ENCODE assay signal across 7 cellular contexts in genomic region chr9:133359420-133360175, GRCh38. TPM values are rescaled to one million over a fixed set of nuclear protein-coding genes. Genes with fewer than 3 reads are reported as not detected.
DNase-seq lines count a peak whose midpoint lies in the region; TF ChIP-seq lines count a peak whose summit lies in the region.
"Had no signal": no experiment of that assay in that cellular context is flagged by ENCODE, and none has a peak within 500 bp of the region (broad histone marks: within the 10 kb centered on the region; RNA-seq: fewer than 3 reads in every experiment).

No MANE protein-coding gene starts in this region.

- no peak overlapping the region for H3K4me3 ChIP-seq in HEK293 (ENCODE audit: low read depth, low read length)
- H3K4me3 ChIP-seq in choroid plexus epithelial cell (ENCODE audit: low read depth, low read length), result no peak overlapping the region
- H3K4me3 ChIP-seq: upper lobe of left lung had no signal

- no peak overlapping the region for H3K27ac ChIP-seq in HEK293 (ENCODE audit: extremely low read depth, low read depth, low read length)
- H3K27ac ChIP-seq: upper lobe of left lung had no signal

- CTCF ChIA-PET in HEK293 (lab: Yijun Ruan, JAX), result interaction anchor here (0.7 to 1.8 kb wide), 12 partner anchors 9 to 965 kb away, joined by 3 to 8 read pairs (median 4); no protein-coding TSS in a partner anchor

- POLR2A ChIA-PET in HEK293 (lab: Yijun Ruan, JAX), result interaction anchor here (0.6 to 6.6 kb wide), 7 partner anchors 11 to 607 kb away, joined by 3 to 89 read pairs (median 3); partner anchors contain the start of genes MED22 and RPL7A

- peaks cover 3 to 74% of the 10 kb centered on the region in 2 experiments; a peak in 2 of 3 replicates for H3K36me3 ChIP-seq in HEK293 (ENCODE audit: control insufficient read depth in 2 of 2, insufficient read depth in 1 of 2, low read length in 2 of 2)

- H3K9me3 ChIP-seq in HEK293 (ENCODE audit: control insufficient read depth, insufficient read depth, low read depth, low read length), result no peaks in the 10 kb centered on the region
- H3K9me3 ChIP-seq: upper lobe of left lung had no signal

- DNase-seq in A172 (ENCODE audit: low spot score) (peak; percentile 37), choroid plexus epithelial cell (ENCODE audit: low read depth) (no peak), kidney glomerular epithelial cell (lab: John Stamatoyannopoulos, UW) (no peak), NAMALWA (ENCODE audit: low spot score) (no peak), pons (ENCODE audit: low spot score) (no peak)

- H3K4me1 ChIP-seq in HEK293 (ENCODE audit: control insufficient read depth, insufficient read depth, low read length), result no peaks in the 10 kb centered on the region

- peak; percentile 84 for TF ChIP-seq CTCF in HEK293 (tag by site-specific recombination; IDR thresholded peaks at IDR 0.05)
- peak; percentile 48 for TF ChIP-seq CTCF in choroid plexus epithelial cell (conservative IDR thresholded peaks at IDR 0.05; ENCODE audit: low read depth, low read length)

TF ChIP-seq in HEK293, 187 proteins besides CTCF, POLR2A, EP300 and RAD21:
- 0 out of 2 replicates have a peak, but pooled peaks have one; percentile 26 for TF ChIP-seq HIC1 (tag by site-specific recombination; IDR thresholded peaks at IDR 0.05)
- TF ChIP-seq SCRT1 (tag by site-specific recombination; IDR thresholded peaks at IDR 0.05; ENCODE audit: borderline replicate concordance), result no peak
- peak; percentile 56 for TF ChIP-seq ZNF654 (tag by site-specific recombination; IDR thresholded peaks at IDR 0.05; ENCODE audit: low read depth)
- peak; percentile 74 for TF ChIP-seq PRDM10 (tag by site-specific recombination; IDR thresholded peaks at IDR 0.05)
- TF ChIP-seq ZBTB21 (tag by site-specific recombination; IDR thresholded peaks at IDR 0.05), result no peak
- no peak for TF ChIP-seq ZNF571 (tag by site-specific recombination; IDR thresholded peaks at IDR 0.05)
- peak; percentile 38 for TF ChIP-seq ZFHX2 (tag by site-specific recombination; conservative IDR thresholded peaks at IDR 0.05)
- peak; percentile 13 for TF ChIP-seq KLF1 (tag by site-specific recombination; IDR thresholded peaks at IDR 0.05)
- TF ChIP-seq SP3 (tag by site-specific recombination; IDR thresholded peaks at IDR 0.05), result no peak
- TF ChIP-seq EGR2 (tag by site-specific recombination; IDR thresholded peaks at IDR 0.05; ENCODE audit: low read depth), result peak; percentile 37
- TF ChIP-seq KLF9 (tag by site-specific recombination; IDR thresholded peaks at IDR 0.05; ENCODE audit: low read depth), result peak; percentile 69
- peak; percentile 89 for TF ChIP-seq ZXDB (tag by site-specific recombination; IDR thresholded peaks at IDR 0.05)
- 0 out of 2 replicates have a peak, but pooled peaks have one; percentile 30 for TF ChIP-seq KLF17 (tag by site-specific recombination; IDR thresholded peaks at IDR 0.05)
- peak; percentile 20; the same call in 1 of the 2 replicates for TF ChIP-seq GLIS1 (tag by site-specific recombination; IDR thresholded peaks at IDR 0.05)
- 0 out of 2 replicates have a peak, but pooled peaks have one; percentile 13 for TF ChIP-seq PATZ1 (tag by site-specific recombination; IDR thresholded peaks at IDR 0.05)
- TF ChIP-seq ZNF600 (tag by site-specific recombination; IDR thresholded peaks at IDR 0.05), result peak; percentile 62
- TF ChIP-seq ZIC2 (tag by site-specific recombination; IDR thresholded peaks at IDR 0.05), result peak; percentile 57; the same call in 1 of the 2 replicates

RNA-seq across cellular contexts. Expression of gene SURF2, which starts 3.2 kb away (rescaled TPM):
- 26.3 and 43.1 TPM in 2 replicates for total RNA-seq in A172 (2014; rRNA removed; shearing (Covaris generic))

RNA-seq across cellular contexts. Expression of gene SURF1, which starts 3.3 kb away (rescaled TPM):
- 74.4 and 75.2 TPM in 2 replicates for total RNA-seq in A172 (2014; rRNA removed; shearing (Covaris generic))

RNA-seq across cellular contexts. Expression of gene RPL7A, which starts 11.6 kb away (rescaled TPM):
- 2,228 and 2,364 TPM in 2 replicates for total RNA-seq in A172 (2014; rRNA removed; shearing (Covaris generic))

RNA-seq across cellular contexts. Expression of gene MED22, which starts 11.7 kb away (rescaled TPM):
- 17.9 and 30.0 TPM in 2 replicates for total RNA-seq in A172 (2014; rRNA removed; shearing (Covaris generic))

RNA-seq across cellular contexts. Expression of gene SURF4, which starts 16.3 kb away (rescaled TPM):
- 391 and 428 TPM in 2 replicates for total RNA-seq in A172 (2014; rRNA removed; shearing (Covaris generic))
